Comparison of ENCODE assay signal across 8 cellular contexts in the genomic region with DNA sequence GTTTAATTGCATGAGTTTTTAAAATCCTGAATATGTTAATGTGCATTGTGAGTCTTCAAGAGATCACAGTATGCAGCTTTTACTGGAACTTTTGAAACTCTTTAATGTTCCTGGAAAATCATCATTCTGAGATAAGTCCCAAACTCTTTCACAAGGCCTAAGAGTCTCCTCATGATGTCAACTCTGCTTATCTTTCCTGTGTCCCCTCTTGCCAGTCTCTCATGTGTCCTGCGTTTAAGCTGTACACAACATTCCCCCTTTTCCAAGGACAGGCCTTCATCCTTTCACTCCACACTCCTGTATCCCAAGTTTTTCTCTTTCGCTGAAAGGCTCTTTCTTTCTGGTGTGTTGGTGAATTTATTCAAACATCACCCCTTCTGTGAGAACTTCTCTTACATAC.
"Had no signal": no experiment of that assay in that cellular context is flagged by ENCODE, and none has a peak within 500 bp of the region (broad histone marks: within the 10 kb centered on the region; RNA-seq: fewer than 3 reads in every experiment).

No MANE protein-coding gene starts in this region.

- H3K4me3 ChIP-seq: GM12878 had no signal

- FAIRE-seq: G401.6, GM12878, GM12891, GM12892, GM18507, GM19239 had no signal

- ATAC-seq: GM12878 had no signal

- DNase-seq: GDM1, GF-D8 had no signal
